In genomic region chr9:94623253-94623652, GRCh38 we compare ENCODE assay signal across 1 cellular context.
A peak's percentile ranks its signal among the peaks of the same experiment; 100 is the strongest.
TF ChIP-seq lines count a peak whose summit lies in the region.

No MANE protein-coding gene starts in this region.

TF ChIP-seq in HepG2, 621 proteins besides CTCF, POLR2A, EP300 and RAD21 (continued from another document and continues in another):
- TF ChIP-seq ZNF737 (CRISPR knock-in tag; IDR thresholded peaks at IDR 0.05; ENCODE audit: borderline replicate concordance): no peak
- TF ChIP-seq KDM4B (CRISPR knock-in tag; IDR thresholded peaks at IDR 0.05): no peak
- no peak for TF ChIP-seq SP2 (CRISPR knock-in tag; IDR thresholded peaks at IDR 0.05)
- TF ChIP-seq MXD4 (CRISPR knock-in tag; IDR thresholded peaks at IDR 0.05): no peak
- TF ChIP-seq GPN1 (CRISPR knock-in tag; IDR thresholded peaks at IDR 0.05; ENCODE audit: borderline replicate concordance): no peak
- peak; percentile 80 for TF ChIP-seq SMC3 (IDR thresholded peaks at IDR 0.05; ENCODE audit: low read length)
- TF ChIP-seq ZNF713 (CRISPR knock-in tag; IDR thresholded peaks at IDR 0.05): no peak
- no peak for TF ChIP-seq TAF15 (IDR thresholded peaks at IDR 0.05; ENCODE audit: low read depth, low read length, poor library complexity, severe bottlenecking)
- no peak for TF ChIP-seq HINFP (CRISPR knock-in tag; IDR thresholded peaks at IDR 0.05; ENCODE audit: low read depth)
- TF ChIP-seq ZFYVE20 (CRISPR knock-in tag; IDR thresholded peaks at IDR 0.05; ENCODE audit: borderline replicate concordance, low read depth): no peak
- no peak for TF ChIP-seq GTF2F1 (IDR thresholded peaks at IDR 0.05; ENCODE audit: low read length)
- no peak for TF ChIP-seq STAT6 (CRISPR knock-in tag; IDR thresholded peaks at IDR 0.05; ENCODE audit: borderline replicate concordance)
- TF ChIP-seq, protein P1, sequence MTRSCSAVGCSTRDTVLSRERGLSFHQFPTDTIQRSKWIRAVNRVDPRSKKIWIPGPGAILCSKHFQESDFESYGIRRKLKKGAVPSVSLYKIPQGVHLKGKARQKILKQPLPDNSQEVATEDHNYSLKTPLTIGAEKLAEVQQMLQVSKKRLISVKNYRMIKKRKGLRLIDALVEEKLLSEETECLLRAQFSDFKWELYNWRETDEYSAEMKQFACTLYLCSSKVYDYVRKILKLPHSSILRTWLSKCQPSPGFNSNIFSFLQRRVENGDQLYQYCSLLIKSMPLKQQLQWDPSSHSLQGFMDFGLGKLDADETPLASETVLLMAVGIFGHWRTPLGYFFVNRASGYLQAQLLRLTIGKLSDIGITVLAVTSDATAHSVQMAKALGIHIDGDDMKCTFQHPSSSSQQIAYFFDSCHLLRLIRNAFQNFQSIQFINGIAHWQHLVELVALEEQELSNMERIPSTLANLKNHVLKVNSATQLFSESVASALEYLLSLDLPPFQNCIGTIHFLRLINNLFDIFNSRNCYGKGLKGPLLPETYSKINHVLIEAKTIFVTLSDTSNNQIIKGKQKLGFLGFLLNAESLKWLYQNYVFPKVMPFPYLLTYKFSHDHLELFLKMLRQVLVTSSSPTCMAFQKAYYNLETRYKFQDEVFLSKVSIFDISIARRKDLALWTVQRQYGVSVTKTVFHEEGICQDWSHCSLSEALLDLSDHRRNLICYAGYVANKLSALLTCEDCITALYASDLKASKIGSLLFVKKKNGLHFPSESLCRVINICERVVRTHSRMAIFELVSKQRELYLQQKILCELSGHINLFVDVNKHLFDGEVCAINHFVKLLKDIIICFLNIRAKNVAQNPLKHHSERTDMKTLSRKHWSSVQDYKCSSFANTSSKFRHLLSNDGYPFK (CRISPR knock-in tag; IDR thresholded peaks at IDR 0.05; ENCODE audit: borderline replicate concordance): 0 out of 2 replicates have a peak, but pooled peaks have one; percentile 18
- TF ChIP-seq ZBED4 (CRISPR knock-in tag; IDR thresholded peaks at IDR 0.05; ENCODE audit: borderline replicate concordance): no peak
- no peak for TF ChIP-seq ZNF124 (CRISPR knock-in tag; IDR thresholded peaks at IDR 0.05)
- no peak for TF ChIP-seq CBFB (CRISPR knock-in tag; IDR thresholded peaks at IDR 0.05)
- TF ChIP-seq, protein P2, sequence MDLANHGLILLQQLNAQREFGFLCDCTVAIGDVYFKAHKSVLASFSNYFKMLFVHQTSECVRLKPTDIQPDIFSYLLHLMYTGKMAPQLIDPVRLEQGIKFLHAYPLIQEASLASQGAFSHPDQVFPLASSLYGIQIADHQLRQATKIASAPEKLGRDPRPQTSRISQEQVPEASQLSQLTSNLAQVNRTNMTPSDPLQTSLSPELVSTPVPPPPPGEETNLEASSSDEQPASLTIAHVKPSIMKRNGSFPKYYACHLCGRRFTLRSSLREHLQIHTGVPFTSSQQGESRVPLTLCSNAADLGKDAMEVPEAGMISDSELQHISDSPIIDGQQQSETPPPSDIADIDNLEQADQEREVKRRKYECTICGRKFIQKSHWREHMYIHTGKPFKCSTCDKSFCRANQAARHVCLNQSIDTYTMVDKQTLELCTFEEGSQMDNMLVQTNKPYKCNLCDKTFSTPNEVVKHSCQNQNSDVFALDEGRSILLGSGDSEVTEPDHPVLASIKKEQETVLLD (CRISPR knock-in tag; IDR thresholded peaks at IDR 0.05; ENCODE audit: low read depth): no peak
- TF ChIP-seq ELK4 (CRISPR knock-in tag; IDR thresholded peaks at IDR 0.05; ENCODE audit: borderline replicate concordance): no peak
- TF ChIP-seq BRCA1 (CRISPR knock-in tag; IDR thresholded peaks at IDR 0.05): no peak
- TF ChIP-seq SRSF9 (IDR thresholded peaks at IDR 0.05; ENCODE audit: borderline replicate concordance, insufficient read depth, low read depth, low read length, poor library complexity, severe bottlenecking): no peak
- TF ChIP-seq THAP7 (CRISPR knock-in tag; IDR thresholded peaks at IDR 0.05): peak; percentile 45; the same call in 1 of the 2 replicates
- TF ChIP-seq ZNF10 (CRISPR knock-in tag; IDR thresholded peaks at IDR 0.05; ENCODE audit: borderline replicate concordance, low read depth): no peak
- TF ChIP-seq ZNF556 (CRISPR knock-in tag; IDR thresholded peaks at IDR 0.05; ENCODE audit: borderline replicate concordance): 0 out of 2 replicates have a peak, but pooled peaks have one; percentile 32
- TF ChIP-seq ZNF576 (CRISPR knock-in tag; IDR thresholded peaks at IDR 0.05): no peak
- no peak for TF ChIP-seq TEAD2 (CRISPR knock-in tag; IDR thresholded peaks at IDR 0.05)
- TF ChIP-seq ZNF180 (CRISPR knock-in tag; IDR thresholded peaks at IDR 0.05; ENCODE audit: borderline replicate concordance, low read depth): no peak
- no peak for TF ChIP-seq GMEB1 (CRISPR knock-in tag; IDR thresholded peaks at IDR 0.05; ENCODE audit: borderline replicate concordance)
- TF ChIP-seq YEATS2 (CRISPR knock-in tag; IDR thresholded peaks at IDR 0.05; ENCODE audit: borderline replicate concordance): peak; percentile 38; the same call in 1 of the 2 replicates
- no peak for TF ChIP-seq NPAS2 (CRISPR knock-in tag; IDR thresholded peaks at IDR 0.05; ENCODE audit: borderline replicate concordance)
- no peak for TF ChIP-seq RFX5 (IDR thresholded peaks at IDR 0.05; ENCODE audit: low read depth, low read length)
- no peak for TF ChIP-seq GRHL1 (CRISPR knock-in tag; conservative IDR thresholded peaks at IDR 0.05)
- TF ChIP-seq TAF1 (CRISPR knock-in tag; IDR thresholded peaks at IDR 0.05): no peak
- TF ChIP-seq MAFF (IDR thresholded peaks at IDR 0.05; ENCODE audit: low read depth, low read length): no peak
